ENCODE assay signal across 22 cellular contexts in the genomic region with DNA sequence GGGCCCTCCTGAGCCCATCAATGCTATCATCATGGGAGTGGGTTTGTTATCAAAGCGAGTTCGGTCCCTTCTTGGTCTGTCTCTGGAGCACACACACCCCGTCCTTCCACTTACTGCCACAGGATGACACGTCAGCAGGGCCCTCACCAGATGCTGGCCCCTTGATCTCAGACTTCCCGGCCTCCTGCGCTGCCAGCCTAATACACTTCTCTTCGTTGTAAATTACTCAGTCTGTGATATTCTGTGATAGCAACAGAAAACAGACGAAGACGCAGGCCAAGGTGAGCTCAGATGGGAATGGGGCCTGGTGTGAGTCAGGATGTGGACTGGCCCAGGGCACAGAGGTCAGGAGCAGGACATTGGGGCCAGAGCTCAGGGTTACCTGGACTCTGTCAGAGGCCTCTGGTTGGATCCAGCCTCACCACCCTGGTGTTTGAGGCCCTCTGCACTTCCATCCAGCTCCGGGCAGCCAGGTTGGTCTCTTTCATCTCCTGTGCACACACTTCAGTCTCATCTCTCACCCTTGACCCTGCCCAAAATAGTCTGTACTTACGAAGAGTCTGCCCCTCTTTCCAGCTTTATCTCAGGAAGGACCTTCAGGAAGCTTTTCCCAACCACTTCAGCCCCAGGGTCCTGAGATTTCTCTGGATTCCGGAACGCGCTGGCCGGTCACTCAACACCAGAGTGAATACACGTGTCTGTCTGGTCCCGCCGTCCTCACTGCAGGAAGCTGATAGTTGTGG.
"Had no signal": no experiment of that assay in that cellular context is flagged by ENCODE, and none has a peak within 500 bp of the region (broad histone marks: within the 10 kb centered on the region; RNA-seq: fewer than 3 reads in every experiment).

No MANE protein-coding gene starts in this region.

- H3K4me1 ChIP-seq: adrenal gland, uterus had no signal

- H3K27ac Mint-ChIP-seq: activated CD4-positive, alpha-beta T cell treated with anti-CD3 and anti-CD28 coated beads, Interleukin-2, amount 10 ng/mL, durations not matched to agents 24 days and 14 days; activated CD8-positive, alpha-beta T cell treated with anti-CD3 and anti-CD28 coated beads for 36 hours; activated T-cell treated with anti-CD3 and anti-CD28 coated beads, Interleukin-2, amount 50 U/mL, for 72 hours; endodermal cell; nephron progenitor cell; T-helper 1 cell treated with Interleukin-12 subunit alpha and Interleukin-12 subunit beta and Interleukin-4 antibody, amounts not matched to agents 30 μg/mL and 1 μg/mL, for 36 hours had no signal

- H3K9me3 Mint-ChIP-seq: activated CD4-positive, alpha-beta T cell treated with anti-CD3 and anti-CD28 coated beads, Interleukin-2, amount 10 ng/mL, durations not matched to agents 24 days and 14 days; activated CD8-positive, alpha-beta T cell treated with anti-CD3 and anti-CD28 coated beads for 36 hours; activated naive CD4-positive, alpha-beta T cell treated with anti-CD3 and anti-CD28 coated beads, Interleukin-2, amount 50 U/mL, for 72 hours; activated T-cell treated with anti-CD3 and anti-CD28 coated beads, Interleukin-2, amount 50 U/mL, for 72 hours; T-helper 1 cell treated with Interleukin-12 subunit alpha and Interleukin-12 subunit beta and Interleukin-4 antibody, amounts not matched to agents 30 μg/mL and 1 μg/mL, for 36 hours had no signal

- H3K4me3 ChIP-seq: adrenal gland, ovary, uterus had no signal

- DNase-seq: activated CD4-positive, alpha-beta T cell treated with anti-CD3 and anti-CD28 coated beads, Interleukin-2, amount 10 ng/mL, durations not matched to agents 24 days and 14 days; activated CD8-positive, alpha-beta memory T cell treated with anti-CD3 and anti-CD28 coated beads, Interleukin-2, amount 50 U/mL, for 4 hours; activated CD8-positive, alpha-beta T cell treated with anti-CD3 and anti-CD28 coated beads for 36 hours; activated gamma-delta T cell treated with Interleukin-2 at 50 U/mL for 16 hours; activated T-cell treated with anti-CD3 and anti-CD28 coated beads, Interleukin-2, amount 50 U/mL, for 72 hours; adrenal gland; endodermal cell; foreskin fibroblast; glutamatergic neuron; hypothalamus; islet precursor cell; mammary epithelial cell; nephron progenitor cell; ovary; stimulated activated CD4-positive, alpha-beta T cell treated with anti-CD3 and anti-CD28 coated beads, Interleukin-4, amount 100 ng/mL, for 4 hours; stimulated activated naive CD4-positive, alpha-beta T cell; uterus had no signal

- H3K9me3 ChIP-seq: adrenal gland, ovary, uterus had no signal

- H3K36me3 Mint-ChIP-seq: activated naive CD4-positive, alpha-beta T cell treated with anti-CD3 and anti-CD28 coated beads, Interleukin-2, amount 50 U/mL, for 72 hours had no signal

- H3K27ac ChIP-seq: adrenal gland, epithelial cell of prostate, ovary, uterus had no signal

- H3K4me3 Mint-ChIP-seq: activated CD4-positive, alpha-beta T cell treated with anti-CD3 and anti-CD28 coated beads, Interleukin-2, amount 10 ng/mL, durations not matched to agents 24 days and 14 days; activated CD8-positive, alpha-beta T cell treated with anti-CD3 and anti-CD28 coated beads for 36 hours; activated T-cell treated with anti-CD3 and anti-CD28 coated beads, Interleukin-2, amount 50 U/mL, for 72 hours; endodermal cell; nephron progenitor cell; T-helper 1 cell treated with Interleukin-12 subunit alpha and Interleukin-12 subunit beta and Interleukin-4 antibody, amounts not matched to agents 30 μg/mL and 1 μg/mL, for 36 hours had no signal

- H3K36me3 ChIP-seq: adrenal gland, ovary, uterus had no signal

- ATAC-seq: activated CD8-positive, alpha-beta T cell treated with anti-CD3 and anti-CD28 coated beads for 36 hours; activated naive CD4-positive, alpha-beta T cell treated with anti-CD3 and anti-CD28 coated beads, Interleukin-2, amount 50 U/mL, for 72 hours; activated T-cell treated with anti-CD3 and anti-CD28 coated beads, Interleukin-2, amount 50 U/mL, for 72 hours; left lobe of liver; sciatic nerve had no signal

- H3K27me3 ChIP-seq: ovary, uterus had no signal

- H3K4me1 Mint-ChIP-seq: activated CD4-positive, alpha-beta T cell treated with anti-CD3 and anti-CD28 coated beads, Interleukin-2, amount 10 ng/mL, durations not matched to agents 24 days and 14 days; endodermal cell had no signal
